10 cellular contexts compared by ENCODE assay signal in the genomic region with DNA sequence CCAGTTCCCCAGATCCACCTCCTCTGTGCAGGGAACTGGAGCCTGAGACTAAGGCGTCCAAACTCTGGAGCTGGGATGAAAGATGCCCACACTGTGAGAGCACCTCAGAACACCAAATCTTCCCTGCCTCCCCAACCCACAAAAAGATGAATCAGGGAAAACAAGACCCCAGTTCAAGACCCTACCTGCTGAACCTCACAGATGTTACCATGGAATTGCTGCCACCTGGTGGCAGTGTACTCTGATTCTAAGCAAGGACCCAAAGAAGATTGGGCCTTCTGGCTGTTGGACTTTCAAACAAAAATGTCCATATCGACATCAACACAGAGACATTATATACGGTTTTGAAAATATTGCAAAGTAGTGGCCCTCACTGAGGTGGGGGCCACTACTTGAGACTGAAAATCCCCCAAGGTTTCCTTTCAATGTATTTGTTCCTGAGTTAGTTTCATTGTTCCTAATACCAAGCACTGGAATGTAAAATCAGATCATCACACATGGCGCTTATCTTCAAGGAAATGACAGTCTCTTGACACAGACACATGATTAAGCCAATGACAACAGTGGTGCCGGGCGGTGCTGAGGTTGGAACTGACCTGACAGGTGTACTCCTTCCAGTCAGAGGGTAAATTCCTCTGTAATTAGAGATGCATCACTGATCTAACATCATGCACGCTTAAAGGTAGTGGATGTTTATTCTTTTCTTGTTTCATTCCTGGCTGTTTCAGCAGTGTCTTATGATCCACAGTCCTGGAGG.
DNase-seq lines count a peak whose midpoint lies in the region; ATAC-seq, FAIRE-seq and TF ChIP-seq lines count a peak whose summit lies in the region.
"Had no signal": no experiment of that assay in that cellular context is flagged by ENCODE, and none has a peak within 500 bp of the region (broad histone marks: within the 10 kb centered on the region; RNA-seq: fewer than 3 reads in every experiment).

No MANE protein-coding gene starts in this region.

- H3K27ac ChIP-seq in H1 (ENCODE audit: low read depth, low read length) (no peak overlapping the region), prostate gland (no peak overlapping the region)

- TF ChIP-seq POLR2A in H1 (IDR thresholded peaks at IDR 0.05; ENCODE audit: control extremely low read depth in 1 of 2, low read depth in 2 of 2, low read length in 2 of 2) = no peak
- TF ChIP-seq POLR2A in prostate gland (IDR thresholded peaks at IDR 0.05) = no peak

- H3K36me3 ChIP-seq in H1 (ENCODE audit: control insufficient read depth in 2 of 4, insufficient read depth in 4 of 4, low read length in 3 of 4) (no peaks in the 10 kb centered on the region), prostate gland (no peaks in the 10 kb centered on the region)

- H2BK5ac ChIP-seq in H1 (ENCODE audit: low read depth, low read length) = no peak overlapping the region

- no peak overlapping the region for H3K56ac ChIP-seq in H1 (replicated peaks; ENCODE audit: insufficient read length, low read depth, low read length)

- no peak overlapping the region for H2BK12ac ChIP-seq in H1 (ENCODE audit: low read depth, low read length)

- no peak overlapping the region for H4K8ac ChIP-seq in H1 (ENCODE audit: extremely low read depth, insufficient read depth, low read length)

- H4K20me1 ChIP-seq in H1 (replicated peaks in 1 of 2; ENCODE audit: control insufficient read depth in 1 of 2, insufficient read depth in 2 of 2, low read length in 2 of 2) = no peaks in the 10 kb centered on the region

- H3K9me3 ChIP-seq in H1 (ENCODE audit: insufficient read depth in 2 of 2, low read depth in 1 of 2, low read length in 1 of 2) (no peaks in the 10 kb centered on the region), prostate gland (no peaks in the 10 kb centered on the region)

- TF ChIP-seq CTCF in H1 (IDR thresholded peaks at IDR 0.05; ENCODE audit: control extremely low read depth in 1 of 3, insufficient read depth in 1 of 3, low read depth in 1 of 3, low read length in 3 of 3) (peak in 2 of 3 experiments; percentile 66 to 68; a peak in 3 of 4 replicates), prostate gland (IDR thresholded peaks at IDR 0.05) (peak in 3 of 4 experiments; percentile 49 to 56 (median 53))

- H2BK120ac ChIP-seq in H1 (replicated peaks; ENCODE audit: low read depth, low read length) = no peak overlapping the region

- H3K23ac ChIP-seq in H1 (ENCODE audit: insufficient read length) = no peak overlapping the region

- H3K4me3 ChIP-seq in H1 (ENCODE audit: extremely low read depth in 1 of 4, insufficient read depth in 2 of 4, low read depth in 3 of 4, low read length in 4 of 4) (no peak overlapping the region), prostate gland (no peak overlapping the region)

- no peak overlapping the region for H2AFZ ChIP-seq in H1 (ENCODE audit: low read length)

- H3K79me1 ChIP-seq in H1 (ENCODE audit: low read depth, low read length) = no peaks in the 10 kb centered on the region; the same call in 1 of the 2 replicates

- no peak for TF ChIP-seq EP300 in H1 (IDR thresholded peaks at IDR 0.05; ENCODE audit: borderline replicate concordance in 1 of 2, low read depth in 2 of 2, low read length in 2 of 2)

- peaks cover 4% of the 10 kb centered on the region; the same call in 1 of the 2 replicates for H3K23me2 ChIP-seq in H1 (ENCODE audit: low read depth, low read length)

- no peak overlapping the region for H3K9ac ChIP-seq in H1 (replicated peaks in 1 of 4; ENCODE audit: extremely low read depth in 1 of 4, low read depth in 3 of 4, low read length in 3 of 4)

- no peak overlapping the region for H2BK20ac ChIP-seq in H1 (ENCODE audit: low read length)

- POLR2A ChIA-PET in H1 (lab: Charles Lee; ENCODE audit: partially characterized antibody) = no interaction called here

- H4K5ac ChIP-seq in H1 (ENCODE audit: insufficient read length, low read depth, low read length) = no peak overlapping the region

- no peak overlapping the region for H3K18ac ChIP-seq in H1 (ENCODE audit: extremely low read depth, low read length)

- CTCF ChIA-PET in H1 (lab: Charles Lee; ENCODE audit: partially characterized antibody) = interaction anchor here (1.1 to 8.3 kb wide), 10 partner anchors 12 to 134 kb away, joined by 3 to 103 read pairs (median 7); no protein-coding TSS in a partner anchor

- no peaks in the 10 kb centered on the region for H3K79me2 ChIP-seq in H1 (ENCODE audit: control insufficient read depth in 1 of 2, insufficient read depth in 2 of 2, low read length in 2 of 2)

- intact Hi-C loops in prostate gland (cut with DNase I) = no loop called here

- peak; percentile 70 to 76 for TF ChIP-seq RAD21 in H1 (IDR thresholded peaks at IDR 0.05 in 1 of 2, conservative IDR thresholded peaks at IDR 0.05 in 1 of 2; ENCODE audit: low read depth in 2 of 2, low read length in 2 of 2)

- DNase-seq in NCI-H345 (lab: John Stamatoyannopoulos, UW) (peak; percentile 0), NCI-H345 treated with DMSO at 0.1 percent for 48 hours (lab: John Stamatoyannopoulos, UW; ENCODE audit: unreplicated experiment) (no peak), NAMALWA (ENCODE audit: low spot score) (peak; percentile 47), H1 (ENCODE audit: low read depth in 1 of 2, low spot score in 2 of 2) (peak in 1 of 2 experiments; percentile 61), prostate gland (ENCODE audit: low spot score) (peak; percentile 11)
- DNase-seq: activated effector memory CD4-positive, alpha-beta T cell treated with anti-CD3 and anti-CD28 coated beads, Interleukin-2, amount 50 U/mL, for 16 hours; CD4-positive, alpha-beta memory T cell had no signal

- peaks cover 0 to 15% (median 10%) of the 10 kb centered on the region in 4 experiments; a peak in 6 of 7 replicates for H3K27me3 ChIP-seq in H1 (replicated peaks in 1 of 4; ENCODE audit: control insufficient read depth in 3 of 4, extremely low read depth in 1 of 4, insufficient read depth in 3 of 4, low read length in 3 of 4)
- H3K27me3 ChIP-seq in prostate gland (replicated peaks; ENCODE audit: insufficient read depth) = no peaks in the 10 kb centered on the region

- no peak overlapping the region for H3K4ac ChIP-seq in H1 (replicated peaks; ENCODE audit: insufficient read length, low read depth, low read length)

- H3K4me1 ChIP-seq in H1 (replicated peaks in 1 of 4; ENCODE audit: control insufficient read depth in 3 of 4, insufficient read depth in 4 of 4, low read length in 3 of 4) (no peaks in the 10 kb centered on the region; a peak in 1 of 7 replicates), prostate gland (replicated peaks) (no peaks in the 10 kb centered on the region)

- 82% methylated on average over 7 of the region's 7 CpGs; no CpG with 5 or more reads in 1 of the 2 experiments for WGBS in H1 (ENCODE audit: extremely low coverage in 1 of 2, insufficient coverage in 1 of 2, insufficient read length in 1 of 2, insufficient replicate concordance in 2 of 2, low coverage in 1 of 2, low lambda C conversion rate in 2 of 2, missing lambda C conversion rate in 1 of 2), 2 experiments
- 60% methylated on average over 7 of the region's 7 CpGs for WGBS in prostate gland

- H2AK5ac ChIP-seq in H1 (ENCODE audit: low read depth, low read length) = no peak overlapping the region

- ATAC-seq in HG02571 (IDR thresholded peaks at IDR 0.05; ENCODE audit: unreplicated experiment) = no peak
- ATAC-seq in GM21367 (IDR thresholded peaks at IDR 0.05; ENCODE audit: unreplicated experiment) = no peak
- no peak for ATAC-seq in HG03439 (IDR thresholded peaks at IDR 0.05; ENCODE audit: unreplicated experiment)

- no peak overlapping the region for H4K91ac ChIP-seq in H1 (replicated peaks; ENCODE audit: insufficient read length, low read length)

- no peak overlapping the region for H2BK15ac ChIP-seq in H1 (ENCODE audit: low read length)

- H3K4me2 ChIP-seq in H1 (ENCODE audit: insufficient read depth in 1 of 2, low read depth in 2 of 2, low read length in 2 of 2) = no peak overlapping the region

- peak; percentile 88 for FAIRE-seq in H1 (lab: Jason Lieb, UNC)

- no peak overlapping the region for H3K14ac ChIP-seq in H1 (ENCODE audit: insufficient read length)

TF ChIP-seq in H1, 55 proteins besides CTCF, POLR2A, EP300 and RAD21:
- TF ChIP-seq TEAD4 (IDR thresholded peaks at IDR 0.05; ENCODE audit: low read depth, low read length) = peak; percentile 32; the same call in 1 of the 2 replicates
- TF ChIP-seq HDAC6 (IDR thresholded peaks at IDR 0.05; ENCODE audit: low read depth, low read length) = no peak
